8 cellular contexts compared by ENCODE assay signal in the genomic region with DNA sequence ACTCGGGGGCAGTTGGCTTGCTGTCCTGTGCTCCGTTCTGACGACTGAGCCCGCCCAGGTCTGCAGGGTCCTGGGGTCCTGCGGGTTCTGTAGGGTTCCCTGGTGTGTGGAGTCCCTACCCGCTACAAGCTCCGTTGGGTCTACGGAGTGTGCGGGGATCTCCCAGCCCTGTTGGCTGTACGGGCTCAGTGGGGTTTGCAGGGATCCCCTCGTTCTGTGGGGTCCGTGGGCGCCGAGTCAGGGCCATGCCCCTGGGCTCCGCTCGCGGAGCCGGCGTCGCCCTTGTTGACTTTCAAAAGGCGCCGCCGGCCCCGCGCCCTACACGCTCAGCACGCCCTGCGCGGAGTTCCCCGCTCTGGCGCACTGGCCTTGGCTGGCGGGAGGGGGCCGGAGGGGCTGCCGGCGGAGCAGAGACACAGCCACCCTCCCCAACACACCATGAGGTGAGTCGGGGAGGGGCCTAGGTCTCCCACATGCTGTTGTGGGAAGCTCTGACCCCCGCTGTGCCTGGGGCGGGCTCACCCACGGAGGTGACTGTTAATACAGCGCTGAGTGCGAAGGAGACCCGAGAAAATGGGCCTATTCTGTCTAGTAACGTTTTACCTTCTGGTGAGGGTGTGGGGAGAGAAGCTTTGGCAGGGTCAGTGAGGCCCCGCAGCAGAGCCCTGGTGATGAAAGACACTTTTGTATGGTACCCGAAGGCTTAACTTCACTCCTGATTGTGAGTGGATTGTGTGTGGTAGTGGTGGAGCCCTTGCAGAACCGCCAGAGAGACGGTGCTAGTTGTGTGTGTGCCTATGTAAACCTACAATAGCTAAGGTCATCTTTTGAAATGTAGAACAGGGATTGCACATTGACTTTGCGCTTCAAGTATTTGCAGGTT. TPM values are rescaled to one million over a fixed set of nuclear protein-coding genes. Genes with fewer than 3 reads are reported as not detected.
DNase-seq lines count a peak whose midpoint lies in the region; ATAC-seq and TF ChIP-seq lines count a peak whose summit lies in the region.

No MANE protein-coding gene starts in this region.

- H3K9me3 ChIP-seq in iPS-15b (ENCODE audit: control insufficient read depth, insufficient read depth, low read length) (no peaks in the 10 kb centered on the region), skeletal muscle satellite cell (replicated peaks; ENCODE audit: low read length) (no peaks in the 10 kb centered on the region)

- DNase-seq in SW480 (ENCODE audit: low spot score) (peak; percentile 36), astrocyte of the cerebellum (ENCODE audit: low read depth) (no peak), putamen (ENCODE audit: low spot score) (no peak), NCI-H2171 (lab: John Stamatoyannopoulos, UW) (no peak)

- TF ChIP-seq CTCF in astrocyte of the cerebellum (IDR thresholded peaks at IDR 0.05; ENCODE audit: low read depth, low read length, missing control alignments) = no peak

- in situ Hi-C loops in astrocyte of the cerebellum (cut with HindIII; ENCODE audit: low sequenced_read_pairs) = loop anchor here (5.0 kb wide), 1 partner anchor 70 kb away; no protein-coding TSS in a partner anchor

- H3K4me1 ChIP-seq in iPS-15b (ENCODE audit: control insufficient read depth, insufficient read depth, low read length) = peaks cover 22% of the 10 kb centered on the region
- no peaks in the 10 kb centered on the region for H3K4me1 ChIP-seq in skeletal muscle satellite cell (ENCODE audit: control insufficient read depth, insufficient read depth, low read length)

- H3K4me2 ChIP-seq in skeletal muscle satellite cell (ENCODE audit: low read length) = peak overlapping the region; percentile 48

- H3K9ac ChIP-seq in iPS-15b (ENCODE audit: low read depth, low read length) (peak overlapping the region; percentile 74), skeletal muscle satellite cell (ENCODE audit: low read depth, low read length) (no peak overlapping the region)

- ATAC-seq in GM18508 (IDR thresholded peaks at IDR 0.05; ENCODE audit: insufficient read depth, unreplicated experiment) (peak; percentile 58), HG02884 (IDR thresholded peaks at IDR 0.05; ENCODE audit: unreplicated experiment) (peak; percentile 82)

- H3K4me3 ChIP-seq in astrocyte of the cerebellum (ENCODE audit: low read depth, low read length) (peak overlapping the region; percentile 59), iPS-15b (ENCODE audit: low read depth, low read length) (peak overlapping the region; percentile 77), skeletal muscle satellite cell (ENCODE audit: low read length) (no peak overlapping the region)

- H3K36me3 ChIP-seq in iPS-15b (ENCODE audit: control insufficient read depth, insufficient read depth, low read length) = no peaks in the 10 kb centered on the region
- H3K36me3 ChIP-seq in skeletal muscle satellite cell (ENCODE audit: insufficient read depth, low read length) = no peaks in the 10 kb centered on the region

- H3K27me3 ChIP-seq in iPS-15b (ENCODE audit: control insufficient read depth, insufficient read depth, low read length) (no peaks in the 10 kb centered on the region), skeletal muscle satellite cell (ENCODE audit: control insufficient read depth, insufficient read depth, low read length) (no peaks in the 10 kb centered on the region)

RNA-seq across cellular contexts. Expression of a gene that starts 8.1 kb away (rescaled TPM):
- total RNA-seq in skeletal muscle satellite cell (2012; rRNA removed) = 67.3 and 67.7 TPM in 2 replicates

RNA-seq across cellular contexts. Expression of a gene that starts 26.3 kb away (rescaled TPM):
- 12.9 and 15.3 TPM in 2 replicates for total RNA-seq in skeletal muscle satellite cell (2012; rRNA removed)
